In the genomic region with DNA sequence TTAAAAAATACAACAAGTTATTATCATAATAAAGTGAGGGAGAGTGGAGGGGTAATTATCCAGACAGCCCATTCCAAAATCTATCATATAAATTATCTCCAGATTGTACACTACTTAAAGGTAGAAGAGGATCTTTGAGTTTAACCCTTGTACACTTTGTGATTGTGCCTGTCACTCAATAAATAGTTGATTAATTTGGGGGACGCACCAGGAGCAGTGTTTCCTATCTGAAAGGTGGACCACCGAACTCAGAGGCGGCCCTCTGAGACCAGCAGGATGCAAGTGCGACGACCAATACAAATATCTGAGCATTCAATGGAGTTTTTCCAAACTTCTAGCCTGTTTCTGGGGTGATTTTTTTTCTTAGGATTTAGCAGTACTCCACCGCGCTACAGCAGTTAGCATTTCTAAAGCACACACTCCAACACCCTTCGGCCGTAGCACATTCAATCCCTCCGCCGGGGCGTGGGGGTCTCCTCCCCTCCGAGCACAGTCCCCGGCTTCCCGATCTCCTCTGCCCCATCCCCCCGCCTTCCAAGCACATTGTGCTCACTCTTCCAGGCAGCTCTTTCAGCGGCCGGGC, we compare ENCODE assay signal across 9 cellular contexts. TPM values are rescaled to one million over a fixed set of nuclear protein-coding genes. Genes with fewer than 3 reads are reported as not detected.
DNase-seq lines count a peak whose midpoint lies in the region; ATAC-seq, FAIRE-seq and TF ChIP-seq lines count a peak whose summit lies in the region.
"Had no signal": no experiment of that assay in that cellular context is flagged by ENCODE, and none has a peak within 500 bp of the region (broad histone marks: within the 10 kb centered on the region; RNA-seq: fewer than 3 reads in every experiment).

No MANE protein-coding gene starts in this region.

- 2 to 3% methylated on average over 18 of the region's 18 CpGs for whole genome bisulfite sequencing in pancreas, 2 donors

- H3K4me2 ChIP-seq in DND-41 (ENCODE audit: insufficient read depth, low read length): peak overlapping the region; percentile 78
- H3K4me2 ChIP-seq in OCI-LY3 (ENCODE audit: low read length): peak overlapping the region; percentile 89

- intact Hi-C loops in pancreas (cut with DNase I): loop anchor here in 1 of 3 donors (10.0 kb wide), 1 partner anchor 93 kb away; no protein-coding TSS in a partner anchor

- FAIRE-seq in pancreas (lab: Jason Lieb, UNC) (no peak), RCC 7860 (lab: Jason Lieb, UNC) (no peak)
- FAIRE-seq: frontal cortex had no signal

- H3K27ac ChIP-seq in DND-41 (ENCODE audit: low read length) (no peak overlapping the region), OCI-LY3 (ENCODE audit: low read length) (no peak overlapping the region), pancreas (peak overlapping the region in 3 of 4 donors; percentile 73 to 82 (median 81))

- H3K4me1 ChIP-seq in DND-41 (ENCODE audit: insufficient read depth, low read length) (peaks cover 19% of the 10 kb centered on the region), OCI-LY3 (ENCODE audit: low read length) (peaks cover 9% of the 10 kb centered on the region), pancreas (peaks cover 0 to 7% (median 0%) of the 10 kb centered on the region in 3 donors)

- DNase-seq in DND-41: no peak
- peak in 1 of 6 donors; percentile 55 for DNase-seq in pancreas
- no peak for DNase-seq in RCC 7860 (ENCODE audit: low spot score)

- H3K9me3 ChIP-seq in DND-41 (ENCODE audit: insufficient read depth, low read length, severe bottlenecking) (no peaks in the 10 kb centered on the region), OCI-LY3 (ENCODE audit: insufficient read depth, low read length) (no peaks in the 10 kb centered on the region), pancreas (no peaks in the 10 kb centered on the region)

- H3K27me3 ChIP-seq in DND-41 (ENCODE audit: insufficient read depth, low read length, poor library complexity): peaks cover 31% of the 10 kb centered on the region
- no peaks in the 10 kb centered on the region for H3K27me3 ChIP-seq in OCI-LY3 (ENCODE audit: low read depth, low read length)
- peaks cover 0 to 3% (median 0%) of the 10 kb centered on the region in 4 donors for H3K27me3 ChIP-seq in pancreas

- no peaks in the 10 kb centered on the region for H3K79me2 ChIP-seq in DND-41 (ENCODE audit: insufficient read depth, low read length)
- H3K79me2 ChIP-seq in OCI-LY3 (ENCODE audit: low read length): no peaks in the 10 kb centered on the region

- no peak overlapping the region; the same call in 1 of the 2 replicates for H2AFZ ChIP-seq in DND-41 (ENCODE audit: low read depth, low read length)
- 0 out of 2 replicates have a peak overlapping the region, but pooled peaks have one; percentile 15 for H2AFZ ChIP-seq in OCI-LY3 (ENCODE audit: low read depth, low read length)

- H3K36me3 ChIP-seq in DND-41 (ENCODE audit: insufficient read depth, low read length) (no peaks in the 10 kb centered on the region), OCI-LY3 (replicated peaks; ENCODE audit: low read depth, low read length) (no peaks in the 10 kb centered on the region), pancreas (no peaks in the 10 kb centered on the region)

- no peak for ATAC-seq in DND-41 (ENCODE audit: insufficient read depth, low read depth)
- ATAC-seq in esophagus mucosa: peak; percentile 35
- ATAC-seq in pancreas: no peak
- ATAC-seq in HG03520 (IDR thresholded peaks at IDR 0.05; ENCODE audit: unreplicated experiment): no peak
- ATAC-seq in HG02870 (IDR thresholded peaks at IDR 0.05; ENCODE audit: unreplicated experiment): no peak
- no peak for ATAC-seq in HG02970 (IDR thresholded peaks at IDR 0.05; ENCODE audit: low FRiP score, unreplicated experiment)

- H3K9ac ChIP-seq in DND-41 (ENCODE audit: low read depth, low read length): no peak overlapping the region
- H3K9ac ChIP-seq in OCI-LY3 (ENCODE audit: low read length): peak overlapping the region; percentile 65

- H4K20me1 ChIP-seq in DND-41 (ENCODE audit: insufficient read depth, low read length): no peaks in the 10 kb centered on the region
- H4K20me1 ChIP-seq in OCI-LY3 (ENCODE audit: insufficient read depth, low read length): no peaks in the 10 kb centered on the region

- TF ChIP-seq CTCF in DND-41 (IDR thresholded peaks at IDR 0.05; ENCODE audit: borderline replicate concordance, extremely low read depth, low read length, poor library complexity, severe bottlenecking): no peak
- TF ChIP-seq CTCF in OCI-LY3 (IDR thresholded peaks at IDR 0.05; ENCODE audit: low read depth, low read length): no peak
- TF ChIP-seq CTCF in pancreas (IDR thresholded peaks at IDR 0.05): no peak

- H3K4me3 ChIP-seq in DND-41 (ENCODE audit: low read depth in 1 of 2, low read length in 2 of 2): peak overlapping the region in 1 of 2 experiments; percentile 58; a peak in 1 of 4 replicates
- H3K4me3 ChIP-seq in OCI-LY3 (ENCODE audit: low read length): peak overlapping the region; percentile 81
- H3K4me3 ChIP-seq in pancreas: peak overlapping the region; percentile 28 to 67 (median 46)

RNA-seq across cellular contexts. Expression of a gene that starts 1.0 kb away (rescaled TPM):
- total RNA-seq in esophagus mucosa (0.40 TPM), pancreas (1 to 10 TPM; 1.2 to 4.4 (median 3.2) TPM)
- polyA plus RNA-seq in pancreas: 1 to 10 TPM in 1 of 2 donors, under 1 TPM in 1; 0.89 to 2.6 TPM

Comparison
In these comparisons a context has a peak if more than half of its experiments do, and no peak if none do; other contexts are left out.
1. H3K27ac ChIP-seq: peak in pancreas (3 of 4); none in DND-41 (single experiment) and OCI-LY3 (single experiment).